1 cellular context compared by ENCODE assay signal in genomic region chr12:48681738-48682532, GRCh38.
TF ChIP-seq lines count a peak whose summit lies in the region.

Gene KANSL2 (minus strand): TSS chr12:48682238. CDS start chr12:48681632, 606 bp downstream.

TF ChIP-seq in GM23338, 12 proteins besides CTCF, POLR2A, EP300 and RAD21 (continued from another document):
- TF ChIP-seq ZNF462 (CRISPR knock-in tag; IDR thresholded peaks at IDR 0.05): no peak
- no peak for TF ChIP-seq ZNF331 (CRISPR knock-in tag; IDR thresholded peaks at IDR 0.05; ENCODE audit: low read depth)
- peak; percentile 99 for TF ChIP-seq POLR2AphosphoS5 (IDR thresholded peaks at IDR 0.05; ENCODE audit: low read depth)
- TF ChIP-seq ETS1 (IDR thresholded peaks at IDR 0.05): peak; percentile 51; the same call in 1 of the 2 replicates
- no peak for TF ChIP-seq EZH2phosphoT487 (IDR thresholded peaks at IDR 0.05; ENCODE audit: unreplicated experiment)
- TF ChIP-seq EZH2 (IDR thresholded peaks at IDR 0.05; ENCODE audit: low read depth, unreplicated experiment): no peak
- TF ChIP-seq NANOG (IDR thresholded peaks at IDR 0.05; ENCODE audit: borderline replicate concordance): no peak
- TF ChIP-seq CREB1 (CRISPR knock-in tag; IDR thresholded peaks at IDR 0.05; ENCODE audit: low read depth): 0 out of 2 replicates have a peak, but pooled peaks have one; percentile 50
- TF ChIP-seq STAT1 (IDR thresholded peaks at IDR 0.05; ENCODE audit: unreplicated experiment): no peak
- no peak for TF ChIP-seq ZNF114 (CRISPR knock-in tag; IDR thresholded peaks at IDR 0.05)
